Comparison of ENCODE assay signal across 8 cellular contexts in the genomic region with DNA sequence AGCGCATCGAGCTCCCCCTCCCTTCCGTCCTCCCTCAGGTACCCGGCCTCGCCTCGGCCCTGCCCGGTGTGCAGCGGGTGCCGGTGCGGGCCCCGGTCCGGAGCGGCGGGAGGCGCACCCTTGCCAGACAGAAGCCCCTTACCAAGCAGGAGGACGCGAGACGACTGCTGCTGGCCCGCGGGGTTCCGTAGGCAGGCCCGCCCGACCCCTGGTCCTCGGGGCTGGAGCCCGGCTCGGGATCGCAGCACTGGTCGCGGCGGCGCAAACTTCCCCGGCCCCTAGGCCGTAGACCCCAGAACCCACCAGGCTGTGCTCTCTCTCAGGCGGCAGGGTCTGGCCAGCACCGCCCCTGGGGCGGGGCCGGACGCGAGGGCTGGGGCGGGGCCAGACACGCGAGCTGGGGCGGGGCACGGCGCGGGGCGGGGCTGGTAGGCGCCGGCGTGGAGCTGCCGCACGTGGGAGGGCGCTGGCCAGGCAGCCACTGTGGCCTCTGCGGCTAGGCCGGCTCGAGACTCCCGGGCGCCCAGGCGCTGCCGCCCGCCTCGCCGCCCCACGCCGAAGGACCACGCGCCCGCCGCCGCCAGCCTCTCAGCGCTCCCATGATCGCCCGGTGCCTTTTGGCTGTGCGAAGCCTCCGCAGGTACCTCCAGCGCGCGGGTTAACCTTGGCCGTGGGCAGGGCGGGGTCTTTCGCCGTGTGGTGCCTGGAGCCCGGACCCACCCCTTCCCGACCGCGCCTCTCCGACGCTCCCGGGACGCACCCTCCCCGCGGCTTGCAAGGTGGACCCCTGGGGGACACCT. TPM values are rescaled to one million over a fixed set of nuclear protein-coding genes. Genes with fewer than 3 reads are reported as not detected.
DNase-seq lines count a peak whose midpoint lies in the region; ATAC-seq and TF ChIP-seq lines count a peak whose summit lies in the region.

Gene NLN (plus strand): TSS at position 431 of the 800 bp plus-strand sequence. CDS start 169 bp downstream, at position 600.
A gene with protein sequence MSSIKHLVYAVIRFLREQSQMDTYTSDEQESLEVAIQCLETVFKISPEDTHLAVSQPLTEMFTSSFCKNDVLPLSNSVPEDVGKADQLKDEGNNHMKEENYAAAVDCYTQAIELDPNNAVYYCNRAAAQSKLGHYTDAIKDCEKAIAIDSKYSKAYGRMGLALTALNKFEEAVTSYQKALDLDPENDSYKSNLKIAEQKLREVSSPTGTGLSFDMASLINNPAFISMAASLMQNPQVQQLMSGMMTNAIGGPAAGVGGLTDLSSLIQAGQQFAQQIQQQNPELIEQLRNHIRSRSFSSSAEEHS (minus strand): TSS at position 335 of the 800 bp plus-strand sequence. CDS start 1,302 bp downstream, outside the sequence.

- DNase-seq in CD4-positive, CD25-positive, alpha-beta regulatory T cell = peak; percentile 81 to 85 (median 81)
- DNase-seq in NOMO-1 (lab: John Stamatoyannopoulos, UW; ENCODE audit: unreplicated experiment in 2 of 2) (peak; percentile 59 to 79), mesothelial cell of epicardium (ENCODE audit: low spot score in 2 of 2, unreplicated experiment in 2 of 2) (peak; percentile 76 to 89)
- DNase-seq in activated CD8-positive, alpha-beta memory T cell treated with anti-CD3 and anti-CD28 coated beads, Interleukin-2, amount 50 U/mL, for 1 hour (ENCODE audit: extremely low read depth) = peak; percentile 24
- peak; percentile 73 to 82 for DNase-seq in stimulated activated CD8-positive, alpha-beta memory T cell treated with anti-CD3 and anti-CD28 coated beads, Interleukin-15, amount 100 ng/mL, for 48 hours (ENCODE audit: low read depth in 2 of 2)

- peak within 1 kb of the TSS; percentile 81 to 98 (median 85) for H3K27ac Mint-ChIP-seq in CD4-positive, CD25-positive, alpha-beta regulatory T cell
- H3K27ac Mint-ChIP-seq in mesothelial cell of epicardium = peak within 1 kb of the TSS; percentile 93

- in situ Hi-C loops in endometrial microvascular endothelial cells (cut with HindIII; ENCODE audit: inconsistent ontology term, low pct_unique_long_range_greater_than_20kb, low sequenced_read_pairs) = no loop called here

- H3K4me1 Mint-ChIP-seq in CD4-positive, CD25-positive, alpha-beta regulatory T cell = peaks cover 12 to 24% (median 15%) of the 10 kb centered on the region in 4 donors
- peaks cover 20% of the 10 kb centered on the region for H3K4me1 Mint-ChIP-seq in mesothelial cell of epicardium

- peak within 1 kb of the TSS; percentile 91 for H3K27ac ChIP-seq in CD4-positive, CD25-positive, alpha-beta regulatory T cell (ENCODE audit: insufficient read depth, low read length, poor library complexity, severe bottlenecking)

- no peaks in the 10 kb centered on the region for H3K36me3 Mint-ChIP-seq in CD4-positive, CD25-positive, alpha-beta regulatory T cell
- no peaks in the 10 kb centered on the region for H3K36me3 Mint-ChIP-seq in mesothelial cell of epicardium

- no peaks in the 10 kb centered on the region for H3K9me3 ChIP-seq in CD4-positive, CD25-positive, alpha-beta regulatory T cell (ENCODE audit: control insufficient read depth in 2 of 2, low read length in 2 of 2)

- H3K27me3 Mint-ChIP-seq in CD4-positive, CD25-positive, alpha-beta regulatory T cell = no peaks in the 10 kb centered on the region
- no peaks in the 10 kb centered on the region for H3K27me3 Mint-ChIP-seq in mesothelial cell of epicardium (ENCODE audit: low read depth)

- H3K36me3 ChIP-seq in CD4-positive, CD25-positive, alpha-beta regulatory T cell (ENCODE audit: control insufficient read depth, insufficient read depth, low read length) = peaks cover 12% of the 10 kb centered on the region

- TF ChIP-seq CTCF in mesothelial cell of epicardium (IDR thresholded peaks at IDR 0.05; ENCODE audit: unreplicated experiment) = no peak

- peak within 1 kb of the TSS in 3 of 4 donors; percentile 90 to 97 (median 92) for H3K4me3 Mint-ChIP-seq in CD4-positive, CD25-positive, alpha-beta regulatory T cell
- H3K4me3 Mint-ChIP-seq in mesothelial cell of epicardium = peak within 1 kb of the TSS; percentile 85

- H3K27me3 ChIP-seq in CD4-positive, CD25-positive, alpha-beta regulatory T cell (ENCODE audit: control insufficient read depth, insufficient read depth, low read length) = no peaks in the 10 kb centered on the region

- H3K9me3 Mint-ChIP-seq in CD4-positive, CD25-positive, alpha-beta regulatory T cell = no peaks in the 10 kb centered on the region
- no peaks in the 10 kb centered on the region for H3K9me3 Mint-ChIP-seq in mesothelial cell of epicardium

- ATAC-seq in CD4-positive, CD25-positive, alpha-beta regulatory T cell (ENCODE audit: low read depth in 2 of 2) = peak; percentile 90 to 92
- peak; percentile 93 for ATAC-seq in GM19328 (IDR thresholded peaks at IDR 0.05; ENCODE audit: unreplicated experiment)
- peak; percentile 89 for ATAC-seq in HG03460 (IDR thresholded peaks at IDR 0.05; ENCODE audit: unreplicated experiment)

- H3K4me1 ChIP-seq in CD4-positive, CD25-positive, alpha-beta regulatory T cell (ENCODE audit: control insufficient read depth, insufficient read depth, low read length, poor library complexity, severe bottlenecking) = peaks cover 44% of the 10 kb centered on the region

- H3K4me3 ChIP-seq in CD4-positive, CD25-positive, alpha-beta regulatory T cell (ENCODE audit: low read depth, low read length) = peak within 1 kb of the TSS; percentile 98

RNA-seq across cellular contexts. Expression of gene NLN, which starts in this region (rescaled TPM):
- 1.4 TPM for total RNA-seq in CD4-positive, CD25-positive, alpha-beta regulatory T cell
- 1 to 10 TPM in 3 of 4 donors, under 1 TPM in 1; 0.65 to 2.0 (median 1.7) TPM for polyA plus RNA-seq in CD4-positive, CD25-positive, alpha-beta regulatory T cell
- total RNA-seq in endometrial microvascular endothelial cells (ENCODE audit: inconsistent ontology term) (52.0 TPM), mesothelial cell of epicardium (42.5 to 43.4 TPM (median 42.8 TPM) in 3 replicates)

RNA-seq across cellular contexts. Expression of the second gene that starts in this region (rescaled TPM):
- 84.3 TPM for total RNA-seq in CD4-positive, CD25-positive, alpha-beta regulatory T cell
- 10 to 100 TPM; 17.5 to 25.3 (median 21.5) TPM for polyA plus RNA-seq in CD4-positive, CD25-positive, alpha-beta regulatory T cell
- total RNA-seq in endometrial microvascular endothelial cells (ENCODE audit: inconsistent ontology term) (13.9 TPM), mesothelial cell of epicardium (6.4 to 9.4 TPM (median 8.6 TPM) in 3 replicates)

Comparison
In these comparisons a context has a peak if more than half of its experiments do, and no peak if none do; other contexts are left out.
1. Peak in every context shown above with its lines: DNase-seq, ATAC-seq, H3K4me3 ChIP-seq and H3K27ac ChIP-seq.
2. RNA of gene NLN (total RNA-seq): 52.0 TPM in endometrial microvascular endothelial cells (single experiment) and 42.5 to 43.4 TPM in mesothelial cell of epicardium; 1.4 TPM in CD4-positive, CD25-positive, alpha-beta regulatory T cell (single experiment); every median in the first group is over 10 times any median in the second.
3. DNase-seq: peak in every context shown above with its lines; median percentile 82 in mesothelial cell of epicardium; 81 in CD4-positive, CD25-positive, alpha-beta regulatory T cell; 78 in stimulated activated CD8-positive, alpha-beta memory T cell treated with anti-CD3 and anti-CD28 coated beads, Interleukin-15, amount 100 ng/mL, for 48 hours; 69 in NOMO-1; 24 in activated CD8-positive, alpha-beta memory T cell treated with anti-CD3 and anti-CD28 coated beads, Interleukin-2, amount 50 U/mL, for 1 hour.